ENCODE assay signal across 1 cellular context in the genomic region with DNA sequence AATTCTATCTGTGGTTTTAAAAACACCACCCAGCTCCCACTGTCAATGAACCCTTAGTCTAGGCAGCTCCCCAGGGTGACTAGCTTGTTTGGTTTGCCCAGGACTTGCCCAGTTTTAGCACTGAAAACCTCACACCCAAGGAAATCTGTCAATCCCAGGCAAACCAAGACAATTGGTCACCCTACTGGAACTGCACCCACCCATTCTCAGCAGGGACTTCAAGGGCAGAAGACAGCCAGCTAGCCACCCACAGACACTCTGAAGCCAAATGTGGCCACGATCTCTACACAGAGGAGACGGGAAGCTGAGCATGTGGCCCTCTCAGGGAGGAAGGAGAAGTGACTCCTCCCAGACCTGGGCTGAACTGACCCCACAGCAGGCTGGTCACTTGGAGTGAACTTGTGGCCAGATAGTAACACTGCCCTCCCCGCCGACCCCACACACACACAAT.
TF ChIP-seq lines count a peak whose summit lies in the region.

No MANE protein-coding gene starts in this region.

TF ChIP-seq in H1, 55 proteins besides CTCF, POLR2A, EP300 and RAD21 (continued from another document):
- TF ChIP-seq ZNF274 (IDR thresholded peaks at IDR 0.05; ENCODE audit: borderline replicate concordance, extremely low read depth, low read length) (no peak), KDM5A (IDR thresholded peaks at IDR 0.05; ENCODE audit: low read length) (no peak)
TF ChIP-seq in H1: peak in this region for 0.
